ENCODE assay signal across 13 cellular contexts in genomic region chr11:19370100-19370861, GRCh38.
DNase-seq lines count a peak whose midpoint lies in the region; ATAC-seq, FAIRE-seq and TF ChIP-seq lines count a peak whose summit lies in the region.
"Had no signal": no experiment of that assay in that cellular context is flagged by ENCODE, and none has a peak within 500 bp of the region (broad histone marks: within the 10 kb centered on the region; RNA-seq: fewer than 3 reads in every experiment).

No MANE protein-coding gene starts in this region.

- no peak overlapping the region for H2AK5ac ChIP-seq in trophoblast cell (ENCODE audit: low read length)

- H3K18ac ChIP-seq in trophoblast cell (ENCODE audit: low read length) = no peak overlapping the region

- no peak overlapping the region for H4K12ac ChIP-seq in trophoblast cell (ENCODE audit: low read depth, low read length)

- no peak overlapping the region for H2BK12ac ChIP-seq in trophoblast cell (ENCODE audit: low read length)

- H3K23ac ChIP-seq in trophoblast cell (ENCODE audit: low read length) = no peak overlapping the region

- H4K91ac ChIP-seq in trophoblast cell (ENCODE audit: low read depth, low read length) = peak overlapping the region; percentile 8

- no peaks in the 10 kb centered on the region for H3K36me3 ChIP-seq in trophoblast cell (ENCODE audit: control insufficient read depth in 1 of 2, insufficient read depth in 2 of 2, low read length in 2 of 2)
- H3K36me3 ChIP-seq: neutrophil had no signal

- H3K4me1 ChIP-seq in foreskin keratinocyte (peaks cover 39% of the 10 kb centered on the region), trophoblast cell (ENCODE audit: control insufficient read depth in 1 of 2, insufficient read depth in 2 of 2, low read length in 2 of 2) (peaks cover 10 to 19% of the 10 kb centered on the region in 2 experiments)

- H3K14ac ChIP-seq in trophoblast cell (ENCODE audit: low read length) = no peak overlapping the region

- H2BK120ac ChIP-seq in trophoblast cell (ENCODE audit: insufficient read depth, low read length, poor library complexity) = peak overlapping the region; percentile 13

- H2BK5ac ChIP-seq in trophoblast cell (ENCODE audit: low read depth, low read length, poor library complexity) = peak overlapping the region; percentile 25

- FAIRE-seq in RCC 7860 (lab: Jason Lieb, UNC) = no peak

- H2AFZ ChIP-seq in trophoblast cell (ENCODE audit: insufficient read depth, low read length, poor library complexity) = no peak overlapping the region

- H3K4me2 ChIP-seq in trophoblast cell (ENCODE audit: low read length) = peak overlapping the region; percentile 22

- H3K4ac ChIP-seq in trophoblast cell (ENCODE audit: low read depth, low read length) = no peak overlapping the region

- H3K9ac ChIP-seq in trophoblast cell (ENCODE audit: low read length) = no peak overlapping the region

- peak; percentile 7 for ATAC-seq in foreskin keratinocyte

- no peaks in the 10 kb centered on the region for H3K9me3 ChIP-seq in trophoblast cell (ENCODE audit: insufficient read depth, low read depth, low read length)
- H3K9me3 ChIP-seq: neutrophil had no signal

- H3K79me2 ChIP-seq in trophoblast cell (ENCODE audit: control insufficient read depth, insufficient read depth, low read length, poor library complexity) = no peaks in the 10 kb centered on the region

- no peak overlapping the region for H4K8ac ChIP-seq in trophoblast cell (ENCODE audit: low read depth, low read length)

- H3K79me1 ChIP-seq in trophoblast cell (ENCODE audit: low read length) = peaks cover 14% of the 10 kb centered on the region

- TF ChIP-seq CTCF in foreskin keratinocyte (conservative IDR thresholded peaks at IDR 0.05) = no peak

- DNase-seq in Daoy (ENCODE audit: low read depth) (peak; percentile 17), RCC 7860 (ENCODE audit: low spot score) (peak; percentile 36), foreskin keratinocyte (peak; percentile 73 to 88), trophoblast cell (peak; percentile 87 to 96), putamen (ENCODE audit: low spot score) (no peak), NCI-H2081 treated with DMSO at 0.1 percent for 48 hours (lab: John Stamatoyannopoulos, UW) (no peak), activated T-cell treated with anti-CD3 and anti-CD28 coated beads for 4 hours (no peak)
- no peak for DNase-seq in activated CD4-positive, alpha-beta T cell treated with anti-CD3 and anti-CD28 coated beads, Interleukin-2, amount 50 U/mL, for 4 hours
- DNase-seq: activated CD4-positive, CD25-positive, alpha-beta regulatory T cell; activated naive CD8-positive, alpha-beta T cell treated with anti-CD3 and anti-CD28 coated beads, Interleukin-2, amount 10 ng/mL, durations not matched to agents 7 days and 5 days; CD4-positive, alpha-beta memory T cell; head of caudate nucleus had no signal

- WGBS in trophoblast cell (ENCODE audit: extremely low coverage, insufficient coverage, insufficient read length) = no CpG with 5 or more reads among the region's 7 CpGs

- H3K27ac ChIP-seq in foreskin keratinocyte (no peak overlapping the region), trophoblast cell (ENCODE audit: low read depth, low read length) (peak overlapping the region; percentile 60)
- H3K27ac ChIP-seq: neutrophil had no signal

- H3K27me3 ChIP-seq in foreskin keratinocyte (no peaks in the 10 kb centered on the region), trophoblast cell (ENCODE audit: insufficient read depth, low read length) (no peaks in the 10 kb centered on the region)

- no peak overlapping the region for H3K4me3 ChIP-seq in trophoblast cell (ENCODE audit: low read depth, low read length)

Comparison
In these comparisons a context has a peak if more than half of its experiments do, and no peak if none do; other contexts are left out.
1. DNase-seq: peak in Daoy (single experiment), RCC 7860 (single experiment), foreskin keratinocyte (2 of 2) and trophoblast cell (2 of 2); none in activated CD4-positive, alpha-beta T cell treated with anti-CD3 and anti-CD28 coated beads, Interleukin-2, amount 50 U/mL, for 4 hours (0 of 2), putamen (single experiment), NCI-H2081 treated with DMSO at 0.1 percent for 48 hours (single experiment) and activated T-cell treated with anti-CD3 and anti-CD28 coated beads for 4 hours (single experiment).